In the genomic region with DNA sequence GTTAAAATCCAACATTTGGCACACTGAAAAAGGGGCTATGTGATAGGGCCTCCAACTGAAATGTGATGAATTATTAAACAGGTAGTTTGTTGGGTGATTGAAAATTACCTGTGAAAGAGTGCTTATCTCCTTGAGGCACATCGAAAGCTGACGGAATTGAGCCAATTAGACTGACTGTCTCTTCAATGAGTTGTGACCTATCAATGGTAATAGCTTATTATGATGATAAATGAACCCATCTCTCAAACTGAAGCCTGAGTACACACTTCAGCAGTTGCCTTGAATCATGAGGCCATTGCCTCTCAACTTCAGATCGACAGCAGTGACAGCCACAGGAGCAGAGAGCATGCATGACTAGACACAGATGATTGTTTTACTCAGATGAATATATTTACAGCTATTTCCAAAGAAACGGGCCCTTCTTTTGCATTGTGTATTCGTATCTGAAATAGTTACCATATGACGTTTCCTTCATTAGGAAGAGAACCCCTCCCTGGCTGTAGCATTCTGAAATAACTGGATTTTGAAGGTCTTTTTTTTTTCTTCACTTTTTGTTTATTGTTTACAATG, we compare ENCODE assay signal across 25 cellular contexts.
DNase-seq lines count a peak whose midpoint lies in the region; ATAC-seq and TF ChIP-seq lines count a peak whose summit lies in the region.
"Had no signal": no experiment of that assay in that cellular context is flagged by ENCODE, and none has a peak within 500 bp of the region (broad histone marks: within the 10 kb centered on the region; RNA-seq: fewer than 3 reads in every experiment).

No MANE protein-coding gene starts in this region.

- H3K14ac ChIP-seq in neuronal stem cell (ENCODE audit: low read length) = no peak overlapping the region

- H3K36me3 ChIP-seq in HEK293 (ENCODE audit: control insufficient read depth in 2 of 2, insufficient read depth in 1 of 2, low read length in 2 of 2) = no peaks in the 10 kb centered on the region
- no peaks in the 10 kb centered on the region for H3K36me3 ChIP-seq in neuronal stem cell (replicated peaks in 1 of 2; ENCODE audit: control insufficient read depth in 2 of 2, insufficient read depth in 2 of 2, low read length in 2 of 2)
- no peaks in the 10 kb centered on the region for H3K36me3 ChIP-seq in MG63
- H3K36me3 ChIP-seq: Peyer's patch, SJCRH30, spleen, vagina had no signal

- H4K91ac ChIP-seq in neuronal stem cell (ENCODE audit: low read depth, low read length, poor library complexity) = no peak overlapping the region

- H3K4me1 ChIP-seq in HEK293 (ENCODE audit: control insufficient read depth, insufficient read depth, low read length) = no peaks in the 10 kb centered on the region
- peaks cover 0 to 13% of the 10 kb centered on the region in 2 donors for H3K4me1 ChIP-seq in neuronal stem cell (ENCODE audit: control insufficient read depth in 2 of 2, insufficient read depth in 1 of 2, low read depth in 1 of 2, low read length in 2 of 2)
- H3K4me1 ChIP-seq: Peyer's patch, SJCRH30, spleen had no signal

- no peak overlapping the region for H2BK15ac ChIP-seq in neuronal stem cell (ENCODE audit: low read length)

- H3K79me1 ChIP-seq in neuronal stem cell (ENCODE audit: low read depth, low read length) = no peaks in the 10 kb centered on the region

- TF ChIP-seq CTCF in HEK293 (tag by site-specific recombination; IDR thresholded peaks at IDR 0.05) = no peak

- in situ Hi-C loops in KBM-7 (cut with MboI; ENCODE audit: low pct_unique_long_range_greater_than_20kb, low sequenced_read_pairs) = no loop called here

- H2AK5ac ChIP-seq in neuronal stem cell (ENCODE audit: low read depth, low read length) = no peak overlapping the region

- no peaks in the 10 kb centered on the region for H3K27me3 ChIP-seq in neuronal stem cell (ENCODE audit: control insufficient read depth in 3 of 3, insufficient read depth in 3 of 3, low read depth in 1 of 3, low read length in 3 of 3)
- H3K27me3 ChIP-seq in MG63 = no peaks in the 10 kb centered on the region
- H3K27me3 ChIP-seq: dorsolateral prefrontal cortex, Peyer's patch, SJCRH30, spleen, vagina had no signal

- H3K23ac ChIP-seq in neuronal stem cell (ENCODE audit: low read depth, low read length, poor library complexity) = no peak overlapping the region

- peak overlapping the region; percentile 1 for H2AFZ ChIP-seq in neuronal stem cell (ENCODE audit: low read length)

- no peak overlapping the region for H3K9ac ChIP-seq in neuronal stem cell (ENCODE audit: low read depth, low read length, poor library complexity)

- no peak overlapping the region for H4K8ac ChIP-seq in neuronal stem cell (ENCODE audit: low read depth, low read length)

- POLR2A ChIA-PET in HEK293 (lab: Yijun Ruan, JAX) = no interaction called here

- H3K4me3 ChIP-seq in HEK293 (ENCODE audit: low read depth, low read length) = no peak overlapping the region
- no peak overlapping the region for H3K4me3 ChIP-seq in neuronal stem cell (ENCODE audit: low read length in 2 of 2)
- no peak overlapping the region for H3K4me3 ChIP-seq in MG63
- H3K4me3 ChIP-seq: dorsolateral prefrontal cortex, Peyer's patch, SJCRH30, spleen, vagina had no signal

- no peak overlapping the region for H2BK12ac ChIP-seq in neuronal stem cell (ENCODE audit: low read length)

- ATAC-seq in HG03469 (IDR thresholded peaks at IDR 0.05; ENCODE audit: unreplicated experiment) = no peak
- ATAC-seq: activated CD8-positive, alpha-beta T cell treated with anti-CD3 and anti-CD28 coated beads, Interleukin-2, amount 10 ng/mL, durations not matched to agents 7 days and 5 days; activated naive CD8-positive, alpha-beta T cell treated with anti-CD3 and anti-CD28 coated beads, Interleukin-2, amount 50 U/mL, for 24 hours; HCT116 had no signal

- H3K9me3 ChIP-seq in HEK293 (ENCODE audit: control insufficient read depth, insufficient read depth, low read depth, low read length) (no peaks in the 10 kb centered on the region), neuronal stem cell (replicated peaks in 1 of 2; ENCODE audit: control insufficient read depth in 2 of 2, insufficient read depth in 1 of 2, low read depth in 1 of 2, low read length in 2 of 2) (no peaks in the 10 kb centered on the region), MG63 (no peaks in the 10 kb centered on the region)
- H3K9me3 ChIP-seq: Peyer's patch, SJCRH30, spleen, vagina had no signal

- no peak overlapping the region for H2BK5ac ChIP-seq in neuronal stem cell (ENCODE audit: low read length)

- DNase-seq in NCI-H187 treated with DMSO at 0.1 percent for 48 hours (lab: John Stamatoyannopoulos, UW) (peak; percentile 66), NCI-H82 treated with DMSO at 0.1 percent for 48 hours (lab: John Stamatoyannopoulos, UW; ENCODE audit: unreplicated experiment) (peak; percentile 30), neuronal stem cell (ENCODE audit: low spot score) (no peak), KBM-7 (no peak), MG63 (no peak)
- DNase-seq: activated CD4-positive, alpha-beta T cell treated with anti-CD3 and anti-CD28 coated beads for 1 hour; activated CD8-positive, alpha-beta T cell treated with anti-CD3 and anti-CD28 coated beads, Interleukin-2, amount 10 ng/mL, durations not matched to agents 7 days and 5 days; activated effector memory CD4-positive, alpha-beta T cell treated with Interleukin-2 at 50 U/mL for 16 hours; activated naive CD8-positive, alpha-beta T cell treated with anti-CD3 and anti-CD28 coated beads, Interleukin-2, amount 50 U/mL, for 24 hours; activated T-cell treated with anti-CD3 and anti-CD28 coated beads for 4 hours; CD4-positive, alpha-beta T cell; cerebellar nuclear complex; dorsolateral prefrontal cortex; NCI-H1436; NCI-H226; Peyer's patch; SJCRH30; spleen; stimulated activated CD4-positive, alpha-beta T cell treated with anti-CD3 and anti-CD28 coated beads, Interleukin-4, amount 100 ng/mL, for 1 hour; stimulated activated naive CD4-positive, alpha-beta T cell treated with Interleukin-2 at 50 U/mL for 16 hours; T-helper 1 cell had no signal

- H3K18ac ChIP-seq in neuronal stem cell (ENCODE audit: low read length) = no peak overlapping the region

- CTCF ChIA-PET in HEK293 (lab: Yijun Ruan, JAX) = interaction anchor here (0.6 to 1.3 kb wide), 3 partner anchors 9 to 280 kb away, joined by 3 to 6 read pairs (median 3); no protein-coding TSS in a partner anchor

- no CpG with 5 or more reads among the region's 6 CpGs for WGBS in neuronal stem cell (ENCODE audit: extremely low coverage in 2 of 2, insufficient read length in 2 of 2, insufficient replicate concordance in 1 of 2), 2 donors

- no peak overlapping the region for H3K4me2 ChIP-seq in neuronal stem cell (ENCODE audit: insufficient read depth, low read length, poor library complexity, severe bottlenecking)

- H3K27ac ChIP-seq in HEK293 (ENCODE audit: extremely low read depth, low read depth, low read length) = no peak overlapping the region
- H3K27ac ChIP-seq in neuronal stem cell (replicated peaks; ENCODE audit: low read length) = no peak overlapping the region
- H3K27ac ChIP-seq: Peyer's patch, SJCRH30, spleen, vagina had no signal

- H2BK120ac ChIP-seq in neuronal stem cell (ENCODE audit: low read depth, low read length) = no peak overlapping the region

- H3K4ac ChIP-seq in neuronal stem cell (ENCODE audit: low read length) = no peak overlapping the region

TF ChIP-seq in HEK293, 187 proteins besides CTCF, POLR2A, EP300 and RAD21:
- no peak for TF ChIP-seq ZNF701 (tag by site-specific recombination; IDR thresholded peaks at IDR 0.05)
- 0 out of 2 replicates have a peak, but pooled peaks have one; percentile 33 for TF ChIP-seq OSR2 (tag by site-specific recombination; IDR thresholded peaks at IDR 0.05)
TF ChIP-seq in HEK293: peak in this region for 1.

Comparison
In these comparisons a context has a peak if more than half of its experiments do, and no peak if none do; other contexts are left out.
1. DNase-seq: peak in NCI-H187 treated with DMSO at 0.1 percent for 48 hours (single experiment) and NCI-H82 treated with DMSO at 0.1 percent for 48 hours (single experiment); none in neuronal stem cell (single experiment), KBM-7 (single experiment) and MG63 (single experiment).